Comparison of ENCODE assay signal across 21 cellular contexts in genomic region chr10:53606951-53607350, GRCh38.
DNase-seq lines count a peak whose midpoint lies in the region; FAIRE-seq and TF ChIP-seq lines count a peak whose summit lies in the region.
"Had no signal": no experiment of that assay in that cellular context is flagged by ENCODE, and none has a peak within 500 bp of the region (broad histone marks: within the 10 kb centered on the region; RNA-seq: fewer than 3 reads in every experiment).

No MANE protein-coding gene starts in this region.

- FAIRE-seq in D721Med (lab: Jason Lieb, UNC) (peak; percentile 88), bronchial epithelial cell (lab: Jason Lieb, UNC) (no peak)
- FAIRE-seq: GM12891 had no signal

- no peak overlapping the region for H2BK5ac ChIP-seq in mesendoderm (ENCODE audit: low read length)

- H2BK120ac ChIP-seq in mesendoderm (ENCODE audit: low read depth, low read length), result no peak overlapping the region

- H3K4me3 ChIP-seq in bronchial epithelial cell (ENCODE audit: low read depth, low read length) (no peak overlapping the region), mesendoderm (ENCODE audit: low read length) (no peak overlapping the region)
- H3K4me3 ChIP-seq: PC-9, SK-N-MC had no signal

- no peak overlapping the region for H3K4me2 ChIP-seq in mesendoderm (ENCODE audit: low read length)
- H3K4me2 ChIP-seq: PC-9 had no signal

- no peak overlapping the region for H3K23ac ChIP-seq in mesendoderm (ENCODE audit: low read length)

- no peaks in the 10 kb centered on the region for H3K79me1 ChIP-seq in mesendoderm (ENCODE audit: low read length)

- no peaks in the 10 kb centered on the region for H3K79me2 ChIP-seq in mesendoderm (ENCODE audit: control insufficient read depth, insufficient read depth, low read length)

- DNase-seq in D721Med (ENCODE audit: insufficient read length, low spot score) (no peak), NCI-H82 (lab: John Stamatoyannopoulos, UW) (peak; percentile 40), bronchial epithelial cell (ENCODE audit: low read depth) (peak; percentile 74), mesendoderm (peak; percentile 29), hypothalamus (lab: John Stamatoyannopoulos, UW) (no peak), NCI-H146 treated with DMSO at 0.1 percent for 48 hours (lab: John Stamatoyannopoulos, UW; ENCODE audit: unreplicated experiment) (no peak), dedifferentiated amniotic fluid mesenchymal stem cell (ENCODE audit: extremely low spot score) (no peak), SHP77 (lab: John Stamatoyannopoulos, UW) (no peak)
- DNase-seq: BE2C; Caco-2; CD4-positive, CD25-positive, alpha-beta regulatory T cell; GOT3; KG1; NCI-H1105 treated with DMSO at 0.1 percent for 48 hours; NCI-H187; NCI-H2107; NCI-H510A treated with DMSO at 0.1 percent for 48 hours; NCI-H774; PC-9 had no signal

- no peak for TF ChIP-seq CTCF in D721Med (IDR thresholded peaks at IDR 0.05; ENCODE audit: insufficient read depth, missing control alignments)
- TF ChIP-seq CTCF in bronchial epithelial cell (IDR thresholded peaks at IDR 0.05; ENCODE audit: insufficient read depth, low read length, severe bottlenecking), result no peak

- no peak overlapping the region for H3K56ac ChIP-seq in mesendoderm (ENCODE audit: low read length)

- H3K18ac ChIP-seq in mesendoderm (ENCODE audit: low read length), result no peak overlapping the region

- no peak overlapping the region for H4K5ac ChIP-seq in mesendoderm (ENCODE audit: low read length)

- no peak overlapping the region for H3K27ac ChIP-seq in mesendoderm (ENCODE audit: low read depth, low read length)
- H3K27ac ChIP-seq: PC-9, SK-N-MC had no signal

- H3K36me3 ChIP-seq in bronchial epithelial cell (ENCODE audit: control insufficient read depth, insufficient read depth, low read length) (no peaks in the 10 kb centered on the region), mesendoderm (ENCODE audit: control insufficient read depth, insufficient read depth, low read length) (no peaks in the 10 kb centered on the region)
- H3K36me3 ChIP-seq: BE2C had no signal

- H2AK5ac ChIP-seq in mesendoderm (ENCODE audit: low read length), result no peak overlapping the region

- no peaks in the 10 kb centered on the region for H3K4me1 ChIP-seq in mesendoderm (ENCODE audit: control insufficient read depth, low read depth, low read length)
- H3K4me1 ChIP-seq: BE2C, Caco-2 had no signal

- H4K8ac ChIP-seq in mesendoderm (ENCODE audit: low read depth, low read length), result no peak overlapping the region

- H3K27me3 ChIP-seq in bronchial epithelial cell (ENCODE audit: control insufficient read depth, insufficient read depth, low read length) (no peaks in the 10 kb centered on the region), mesendoderm (ENCODE audit: insufficient read depth, low read length, poor library complexity) (no peaks in the 10 kb centered on the region)
- H3K27me3 ChIP-seq: BE2C had no signal

- no peak overlapping the region for H2BK15ac ChIP-seq in mesendoderm (replicated peaks; ENCODE audit: low read depth)

- H3K9ac ChIP-seq in mesendoderm (ENCODE audit: low read length), result no peak overlapping the region

- WGBS in mesendoderm (ENCODE audit: extremely low coverage, insufficient coverage, low lambda C conversion rate), result 100% methylated on average over 1 of the region's 3 CpGs

- H3K4ac ChIP-seq in mesendoderm (ENCODE audit: low read depth, low read length), result no peak overlapping the region

Comparison
In these comparisons a context has a peak if more than half of its experiments do, and no peak if none do; other contexts are left out.
1. DNase-seq: peak in NCI-H82 (single experiment), bronchial epithelial cell (single experiment) and mesendoderm (single experiment); none in D721Med (single experiment), hypothalamus (0 of 51), NCI-H146 treated with DMSO at 0.1 percent for 48 hours (single experiment), dedifferentiated amniotic fluid mesenchymal stem cell (single experiment) and SHP77 (0 of 2).